8 cellular contexts compared by ENCODE assay signal in the genomic region with DNA sequence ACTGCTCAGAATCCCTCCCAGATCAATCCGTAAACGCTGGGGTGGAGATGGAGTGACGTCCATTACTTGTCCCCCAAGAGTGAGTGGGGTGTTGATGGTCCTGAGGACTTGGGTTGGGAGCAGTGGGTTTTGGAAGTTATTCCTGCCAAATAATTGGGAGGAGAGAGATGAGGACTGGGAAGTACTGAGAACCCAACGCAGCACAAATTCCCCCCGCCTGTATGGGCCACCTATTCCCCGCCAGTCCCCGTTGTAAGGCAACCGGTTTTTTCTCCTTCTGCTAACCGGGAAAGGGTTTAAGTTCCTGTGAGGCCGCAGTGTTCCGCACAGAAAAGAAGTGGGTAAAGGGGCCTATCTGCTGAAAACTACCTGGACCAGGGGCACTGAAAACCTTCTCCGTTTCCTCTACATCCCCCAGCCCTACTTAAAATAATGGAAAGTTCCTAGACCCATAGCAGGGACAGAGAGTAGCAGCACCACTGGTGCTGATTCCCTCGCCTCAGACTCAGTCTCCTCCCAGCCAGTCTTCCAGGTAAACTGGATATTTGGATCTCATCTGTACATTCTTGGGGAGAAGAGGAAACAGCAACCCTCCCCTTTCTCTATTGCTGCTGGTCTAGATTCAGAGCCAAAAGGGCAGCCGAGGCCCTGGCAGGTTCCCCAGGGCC. TPM values are rescaled to one million over a fixed set of nuclear protein-coding genes. Genes with fewer than 3 reads are reported as not detected.
DNase-seq lines count a peak whose midpoint lies in the region; ATAC-seq and TF ChIP-seq lines count a peak whose summit lies in the region.

No MANE protein-coding gene starts in this region.

- peak overlapping the region; percentile 92 for H3K4me3 ChIP-seq in HAP-1
- H3K4me3 ChIP-seq in astrocyte of the cerebellum (ENCODE audit: low read depth, low read length): peak overlapping the region; percentile 80
- H3K4me3 ChIP-seq in iPS-18a (ENCODE audit: low read length): peak overlapping the region; percentile 84
- H3K4me3 ChIP-seq in spleen: peak overlapping the region; percentile 46 to 81 (median 60)

- intact Hi-C loops in spleen (cut with DNase I; ENCODE audit: low total_unique reads): no loop called here

- no peak for ATAC-seq in GM18868 (IDR thresholded peaks at IDR 0.05; ENCODE audit: unreplicated experiment)
- ATAC-seq in GM21367 (IDR thresholded peaks at IDR 0.05; ENCODE audit: unreplicated experiment): no peak

- H3K36me3 ChIP-seq in HAP-1 (replicated peaks) (peaks cover 8% of the 10 kb centered on the region), iPS-18a (ENCODE audit: control insufficient read depth, low read depth, low read length) (no peaks in the 10 kb centered on the region), spleen (no peaks in the 10 kb centered on the region)

- TF ChIP-seq POLR2A in spleen (IDR thresholded peaks at IDR 0.05): no peak

- H3K27me3 ChIP-seq in HAP-1 (ENCODE audit: low read depth) (no peaks in the 10 kb centered on the region), iPS-18a (ENCODE audit: control insufficient read depth, insufficient read depth, low read length) (no peaks in the 10 kb centered on the region), spleen (replicated peaks in 1 of 7) (peaks cover 0 to 8% (median 0%) of the 10 kb centered on the region in 7 donors)

- WGBS in spleen, 5 donors: 19 to 46% (median 34%) methylated on average over 14 of the region's 14 CpGs

- no peak for TF ChIP-seq CTCF in astrocyte of the cerebellum (IDR thresholded peaks at IDR 0.05; ENCODE audit: low read depth, low read length, missing control alignments)
- no peak for TF ChIP-seq CTCF in spleen (IDR thresholded peaks at IDR 0.05 in 8 of 11, conservative IDR thresholded peaks at IDR 0.05 in 3 of 11)

- H3K4me1 ChIP-seq in HAP-1: peaks cover 31% of the 10 kb centered on the region
- peaks cover 3% of the 10 kb centered on the region for H3K4me1 ChIP-seq in iPS-18a (ENCODE audit: control insufficient read depth, low read depth, low read length)
- H3K4me1 ChIP-seq in spleen: peaks cover 6 to 52% (median 31%) of the 10 kb centered on the region in 6 donors

- in situ Hi-C loops in HAP-1 (cut with MboI; ENCODE audit: low sequenced_read_pairs) (no loop called here), astrocyte of the cerebellum (cut with HindIII; ENCODE audit: low sequenced_read_pairs) (no loop called here)

- H3K27ac ChIP-seq in iPS-18a (ENCODE audit: low read length) (no peak overlapping the region), spleen (peak overlapping the region; percentile 19 to 82 (median 74))

- DNase-seq in HAP-1 (ENCODE audit: low spot score in 2 of 2) (peak in 1 of 2 experiments; percentile 9), astrocyte of the cerebellum (ENCODE audit: low read depth) (no peak), spleen (no peak), D341Med (ENCODE audit: low spot score) (no peak), H4 (ENCODE audit: low spot score) (no peak)

- no peaks in the 10 kb centered on the region for H3K9me3 ChIP-seq in HAP-1
- H3K9me3 ChIP-seq in iPS-18a (ENCODE audit: control insufficient read depth, low read depth, low read length): no peaks in the 10 kb centered on the region
- no peaks in the 10 kb centered on the region for H3K9me3 ChIP-seq in spleen

- H3K9ac ChIP-seq in iPS-18a (ENCODE audit: low read length): peak overlapping the region; percentile 58

RNA-seq across cellular contexts. Expression of gene LURAP1, which starts 0.7 kb away (rescaled TPM):
- total RNA-seq in spleen: 10 to 100 TPM in 1 of 7 donors, 1 to 10 TPM in 6; 3.4 to 13.4 (median 3.7) TPM
- 1 to 10 TPM in 1 of 3 donors, under 1 TPM in 2; 0.73 to 2.0 (median 0.87) TPM for polyA plus RNA-seq in spleen
- 0.15 and 0.41 TPM in 2 replicates for total RNA-seq in H4 (2014; rRNA removed; shearing (Covaris generic))

RNA-seq across cellular contexts. Expression of gene POMGNT1, which starts 5.6 kb away (rescaled TPM):
- total RNA-seq in spleen: 10 to 100 TPM; 29.8 to 59.5 (median 32.8) TPM
- polyA plus RNA-seq in spleen: 10 to 100 TPM; 21.6 to 38.0 (median 31.3) TPM
- 66.3 and 68.9 TPM in 2 replicates for total RNA-seq in H4 (2014; rRNA removed; shearing (Covaris generic))

RNA-seq across cellular contexts. Expression of gene P3R3URF, which starts 27.6 kb away (rescaled TPM):
- total RNA-seq in spleen: not detected
- polyA plus RNA-seq in spleen: not detected
- total RNA-seq in H4 (2014; rRNA removed; shearing (Covaris generic)): not detected in 2 replicates

RNA-seq across cellular contexts. Expression of gene TSPAN1, which starts 29.0 kb away (rescaled TPM):
- 1 to 10 TPM in 4 of 7 donors, under 1 TPM in 1, not detected in 2; 0.85 to 3.2 (median 1.6) TPM for total RNA-seq in spleen
- 1 to 10 TPM in 2 of 3 donors, under 1 TPM in 1; 0.96 to 2.2 (median 1.4) TPM for polyA plus RNA-seq in spleen
- total RNA-seq in H4 (2014; rRNA removed; shearing (Covaris generic)): 0.64 and 0.66 TPM in 2 replicates

RNA-seq across cellular contexts. Expression of gene RAD54L, which starts 43.7 kb away (rescaled TPM):
- total RNA-seq in spleen: 1 to 10 TPM; 2.4 to 9.2 (median 2.9) TPM
- 1 to 10 TPM; 2.9 to 4.1 (median 2.9) TPM for polyA plus RNA-seq in spleen
- 13.9 and 14.4 TPM in 2 replicates for total RNA-seq in H4 (2014; rRNA removed; shearing (Covaris generic))
